8 cellular contexts compared by ENCODE assay signal in genomic region chrX:14697453-14697852, GRCh38.
DNase-seq lines count a peak whose midpoint lies in the region; ATAC-seq and TF ChIP-seq lines count a peak whose summit lies in the region.

No MANE protein-coding gene starts in this region.

- TF ChIP-seq POLR2A in right lobe of liver (IDR thresholded peaks at IDR 0.05) = no peak

- H3K27ac ChIP-seq in right lobe of liver = no peak overlapping the region

- H3K9me3 ChIP-seq in right lobe of liver = no peaks in the 10 kb centered on the region

- H3K4me3 Mint-ChIP-seq in activated naive CD8-positive, alpha-beta T cell treated with anti-CD3 and anti-CD28 coated beads for 36 hours = no peak overlapping the region

- no peak overlapping the region for H3K27ac Mint-ChIP-seq in activated naive CD8-positive, alpha-beta T cell treated with anti-CD3 and anti-CD28 coated beads for 36 hours

- H3K4me1 Mint-ChIP-seq in activated naive CD8-positive, alpha-beta T cell treated with anti-CD3 and anti-CD28 coated beads for 36 hours = no peaks in the 10 kb centered on the region

- no peaks in the 10 kb centered on the region for H3K9me3 Mint-ChIP-seq in activated naive CD8-positive, alpha-beta T cell treated with anti-CD3 and anti-CD28 coated beads for 36 hours

- no peak overlapping the region for H3K4me3 ChIP-seq in right lobe of liver

- no peaks in the 10 kb centered on the region for H3K4me1 ChIP-seq in right lobe of liver

- no peaks in the 10 kb centered on the region for H3K27me3 ChIP-seq in right lobe of liver

- 47% methylated on average over 2 of the region's 3 CpGs for WGBS in right lobe of liver (ENCODE audit: insufficient coverage, low coverage, low lambda C conversion rate, missing lambda C conversion rate)

- no peaks in the 10 kb centered on the region for H3K27me3 Mint-ChIP-seq in activated naive CD8-positive, alpha-beta T cell treated with anti-CD3 and anti-CD28 coated beads for 36 hours

- H3K36me3 ChIP-seq in right lobe of liver = no peaks in the 10 kb centered on the region

- TF ChIP-seq CTCF in GM20000 (IDR thresholded peaks at IDR 0.05; ENCODE audit: extremely low read depth, missing control alignments) (no peak), right lobe of liver (IDR thresholded peaks at IDR 0.05) (peak in 3 of 4 donors; percentile 46 to 57 (median 52))

- peak in 3 of 4 donors; percentile 56 to 67 (median 57) for ATAC-seq in right lobe of liver
- no peak for ATAC-seq in HG03175 (IDR thresholded peaks at IDR 0.05; ENCODE audit: unreplicated experiment)

- intact Hi-C loops in right lobe of liver (cut with DNase I) = no loop called here

- DNase-seq in NCI-H2081 (lab: John Stamatoyannopoulos, UW) (peak; percentile 13 to 30), NCI-H2081 treated with DMSO at 0.1 percent for 48 hours (lab: John Stamatoyannopoulos, UW) (no peak), GM20000 (ENCODE audit: low spot score) (peak; percentile 9), NCI-H1105 treated with DMSO at 0.1 percent for 48 hours (lab: John Stamatoyannopoulos, UW) (peak; percentile 11), right lobe of liver (peak in 1 of 3 donors; percentile 24), KG1 (lab: John Stamatoyannopoulos, UW) (no peak)
- peak; percentile 1 for DNase-seq in activated naive CD8-positive, alpha-beta T cell treated with anti-CD3 and anti-CD28 coated beads for 36 hours

- no peaks in the 10 kb centered on the region for H3K36me3 Mint-ChIP-seq in activated naive CD8-positive, alpha-beta T cell treated with anti-CD3 and anti-CD28 coated beads for 36 hours

Comparison
In these comparisons a context has a peak if more than half of its experiments do, and no peak if none do; other contexts are left out.
1. DNase-seq: peak in NCI-H2081 (2 of 2), GM20000 (single experiment), NCI-H1105 treated with DMSO at 0.1 percent for 48 hours (single experiment) and activated naive CD8-positive, alpha-beta T cell treated with anti-CD3 and anti-CD28 coated beads for 36 hours (single experiment); none in NCI-H2081 treated with DMSO at 0.1 percent for 48 hours (single experiment) and KG1 (single experiment).